ENCODE assay signal across 1 cellular context in genomic region chr15:78146437-78147154, GRCh38.
TF ChIP-seq lines count a peak whose summit lies in the region.

No MANE protein-coding gene starts in this region.

TF ChIP-seq in HepG2, 621 proteins besides CTCF, POLR2A, EP300 and RAD21:
- TF ChIP-seq ZFP82 (CRISPR knock-in tag; IDR thresholded peaks at IDR 0.05; ENCODE audit: borderline replicate concordance) (no peak), CEBPB (IDR thresholded peaks at IDR 0.05; ENCODE audit: borderline replicate concordance, low read depth, low read length) (peak; percentile 86)
TF ChIP-seq in HepG2: peak in this region for 1.
